ENCODE assay signal across 10 cellular contexts in the genomic region with DNA sequence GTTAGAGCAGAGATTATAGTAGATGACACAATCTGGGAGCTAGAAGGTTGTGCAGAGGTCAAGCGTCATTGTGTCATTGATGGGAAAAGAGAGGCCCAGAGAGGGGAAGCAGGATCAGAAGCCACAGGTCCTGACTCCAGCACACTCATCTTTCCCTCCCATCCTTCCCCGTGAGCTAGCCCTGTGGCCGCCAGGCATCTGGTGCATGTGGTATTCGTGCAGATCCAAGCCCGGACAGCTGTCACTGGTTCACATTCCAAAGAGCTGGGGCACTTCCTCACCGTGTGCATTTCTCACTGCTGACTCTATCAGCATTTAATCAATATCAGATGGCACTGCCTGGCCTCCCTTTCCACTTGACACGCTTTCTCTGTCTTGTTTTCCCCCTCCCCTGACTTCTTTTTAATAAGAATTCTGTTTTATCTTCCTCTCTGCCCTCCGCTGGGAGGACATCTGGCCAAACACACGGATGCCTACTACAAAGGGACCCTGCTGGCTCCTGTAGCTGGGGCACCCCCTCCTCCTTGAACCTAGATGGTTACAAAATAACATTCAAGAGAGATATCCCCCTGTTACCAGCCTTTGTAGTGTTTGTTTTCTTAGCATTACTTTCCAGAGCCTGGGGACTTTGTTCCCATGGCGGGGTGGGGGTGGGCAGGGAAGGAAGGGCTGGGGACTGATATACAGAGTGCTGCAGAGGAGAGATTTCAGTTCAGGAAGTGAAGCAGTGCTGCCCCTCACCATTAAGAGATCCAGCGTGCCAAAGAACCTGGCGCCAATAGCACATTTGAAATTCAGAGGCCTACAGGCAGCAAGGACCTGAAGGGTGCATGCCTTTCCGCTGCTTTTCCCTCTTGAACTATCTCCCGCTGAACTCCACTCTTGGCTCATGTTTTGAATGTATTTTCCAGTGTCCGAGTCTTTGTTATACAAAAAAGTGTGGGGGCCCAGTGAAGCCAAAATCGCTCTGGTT.
DNase-seq lines count a peak whose midpoint lies in the region; ATAC-seq and TF ChIP-seq lines count a peak whose summit lies in the region.
"Had no signal": no experiment of that assay in that cellular context is flagged by ENCODE, and none has a peak within 500 bp of the region (broad histone marks: within the 10 kb centered on the region; RNA-seq: fewer than 3 reads in every experiment).

No MANE protein-coding gene starts in this region.

- peak overlapping the region; percentile 84 for H3K27ac ChIP-seq in mesenchymal stem cell (ENCODE audit: low read length, poor library complexity, severe bottlenecking)

- no peaks in the 10 kb centered on the region for H3K9me3 ChIP-seq in mesenchymal stem cell (ENCODE audit: control insufficient read depth, low read length)

- no peak overlapping the region for H3K23ac ChIP-seq in mesenchymal stem cell (ENCODE audit: low read length in 2 of 2)

- peak overlapping the region in 1 of 2 experiments; percentile 44 for H2BK12ac ChIP-seq in mesenchymal stem cell (ENCODE audit: low read length in 2 of 2)

- H3K4me2 ChIP-seq in mesenchymal stem cell (ENCODE audit: low read length, poor library complexity, severe bottlenecking): no peak overlapping the region

- H3K79me1 ChIP-seq in mesenchymal stem cell (replicated peaks; ENCODE audit: low read length, poor library complexity, severe bottlenecking): no peaks in the 10 kb centered on the region

- 48% methylated on average over 16 of the region's 16 CpGs for WGBS in mesenchymal stem cell

- peaks cover 25% of the 10 kb centered on the region for H3K4me1 ChIP-seq in mesenchymal stem cell (ENCODE audit: control insufficient read depth, insufficient read depth, low read depth, low read length)

- DNase-seq in A172 (ENCODE audit: low spot score) (peak; percentile 17), HK-2 (ENCODE audit: unreplicated experiment) (peak; percentile 75), cardiac fibroblast (ENCODE audit: low read depth in 2 of 2) (peak; percentile 56 to 68), mesenchymal stem cell (peak; percentile 88), T-helper 2 cell (no peak), activated gamma-delta T cell treated with Interleukin-2 at 50 U/mL for 16 hours (no peak)
- no peak for DNase-seq in central memory CD4-positive, alpha-beta T cell
- DNase-seq: NCI-H2029; stimulated activated CD4-positive, alpha-beta T cell treated with anti-CD3 and anti-CD28 coated beads, Interleukin-2, amount 100 ng/mL, for 48 hours had no signal

- H3K4ac ChIP-seq in mesenchymal stem cell (ENCODE audit: low read depth in 1 of 2, low read length in 2 of 2): no peak overlapping the region

- H2BK120ac ChIP-seq in mesenchymal stem cell (ENCODE audit: low read depth, low read length): no peak overlapping the region

- no peak overlapping the region for H4K8ac ChIP-seq in mesenchymal stem cell (ENCODE audit: low read length)

- no peaks in the 10 kb centered on the region for H3K36me3 ChIP-seq in mesenchymal stem cell (ENCODE audit: control insufficient read depth in 1 of 2, insufficient read depth in 2 of 2, low read depth in 1 of 2, low read length in 2 of 2)

- no peak overlapping the region for H2AFZ ChIP-seq in mesenchymal stem cell (ENCODE audit: low read depth, low read length)

- no peak overlapping the region for H3K18ac ChIP-seq in mesenchymal stem cell (ENCODE audit: low read depth in 1 of 2, low read length in 2 of 2)

- H3K4me3 ChIP-seq in cardiac fibroblast (replicated peaks in 1 of 2; ENCODE audit: low read depth in 2 of 2, low read length in 2 of 2): no peak overlapping the region
- peak overlapping the region in 1 of 2 experiments; percentile 50 for H3K4me3 ChIP-seq in mesenchymal stem cell (ENCODE audit: insufficient read depth in 1 of 2, low read depth in 1 of 2, low read length in 2 of 2)

- no peak overlapping the region for H3K14ac ChIP-seq in mesenchymal stem cell (ENCODE audit: low read length in 2 of 2)

- no peak overlapping the region for H2BK15ac ChIP-seq in mesenchymal stem cell (ENCODE audit: low read depth, poor library complexity, severe bottlenecking)

- H3K27me3 ChIP-seq in mesenchymal stem cell (ENCODE audit: control insufficient read depth in 1 of 2, insufficient read depth in 1 of 2, low read length in 2 of 2): no peaks in the 10 kb centered on the region

- peak overlapping the region; percentile 81 for H3K9ac ChIP-seq in mesenchymal stem cell (ENCODE audit: low read length)

- H2AK5ac ChIP-seq in mesenchymal stem cell (ENCODE audit: low read length, severe bottlenecking): peak overlapping the region; percentile 29

- no peak overlapping the region for H2BK5ac ChIP-seq in mesenchymal stem cell (ENCODE audit: low read depth, low read length, poor library complexity, severe bottlenecking)

- TF ChIP-seq CTCF in cardiac fibroblast (IDR thresholded peaks at IDR 0.05; ENCODE audit: low read depth, low read length): no peak

- H4K91ac ChIP-seq in mesenchymal stem cell (ENCODE audit: low read length): no peak overlapping the region

- ATAC-seq in HG02798 (IDR thresholded peaks at IDR 0.05; ENCODE audit: poor library complexity, unreplicated experiment): no peak

Comparison
In these comparisons a context has a peak if more than half of its experiments do, and no peak if none do; other contexts are left out.
1. DNase-seq: peak in A172 (single experiment), HK-2 (single experiment), cardiac fibroblast (2 of 2) and mesenchymal stem cell (single experiment); none in central memory CD4-positive, alpha-beta T cell (single experiment), T-helper 2 cell (0 of 5) and activated gamma-delta T cell treated with Interleukin-2 at 50 U/mL for 16 hours (single experiment).